8 cellular contexts compared by ENCODE assay signal in genomic region chr11:100855466-100856067, GRCh38.
A peak's percentile ranks its signal among the peaks of the same experiment; 100 is the strongest.
DNase-seq lines count a peak whose midpoint lies in the region; ATAC-seq and TF ChIP-seq lines count a peak whose summit lies in the region.

No MANE protein-coding gene starts in this region.

- ATAC-seq in psoas muscle (peak in 1 of 4 donors; percentile 57), GM19328 (IDR thresholded peaks at IDR 0.05; ENCODE audit: unreplicated experiment) (no peak), HG02798 (IDR thresholded peaks at IDR 0.05; ENCODE audit: poor library complexity, unreplicated experiment) (no peak)

- peak; percentile 50 for TF ChIP-seq CTCF in GM12873 (IDR thresholded peaks at IDR 0.05; ENCODE audit: insufficient read depth, low read depth, low read length, missing control alignments)
- TF ChIP-seq CTCF in psoas muscle (IDR thresholded peaks at IDR 0.05) = peak; percentile 64

- intact Hi-C loops in psoas muscle (cut with DNase I) = loop anchor here (2.0 to 5.0 kb wide), 3 partner anchors 168 to 278 kb away; partner anchors contain the start of gene ARHGAP42 (in 2 of the 2)

- H3K4me1 ChIP-seq in psoas muscle = no peaks in the 10 kb centered on the region

- no peak overlapping the region for H3K4me3 ChIP-seq in psoas muscle

- H3K36me3 ChIP-seq in psoas muscle (ENCODE audit: insufficient read depth in 1 of 2, low read depth in 1 of 2) = no peaks in the 10 kb centered on the region

- 0 to 1% (median 0%) methylated on average over 1 of the region's 1 CpG for WGBS in psoas muscle, 3 donors

- DNase-seq in HT1080 (ENCODE audit: low read depth) (peak; percentile 47), OCI-M1 (lab: John Stamatoyannopoulos, UW) (peak; percentile 71), epidermal melanocyte (ENCODE audit: insufficient read length, low spot score) (peak; percentile 41), psoas muscle (no peak), NCI-H187 (lab: John Stamatoyannopoulos, UW) (no peak)

- no peaks in the 10 kb centered on the region for H3K9me3 ChIP-seq in psoas muscle

- no peak overlapping the region for H3K27ac ChIP-seq in psoas muscle

- no peaks in the 10 kb centered on the region for H3K27me3 ChIP-seq in psoas muscle (ENCODE audit: insufficient read depth in 3 of 3, low read length in 2 of 3)

Comparison
In these comparisons a context has a peak if more than half of its experiments do, and no peak if none do; other contexts are left out.
1. DNase-seq: peak in HT1080 (single experiment), OCI-M1 (single experiment) and epidermal melanocyte (single experiment); none in psoas muscle (0 of 2) and NCI-H187 (0 of 2).